8 cellular contexts compared by ENCODE assay signal in the genomic region with DNA sequence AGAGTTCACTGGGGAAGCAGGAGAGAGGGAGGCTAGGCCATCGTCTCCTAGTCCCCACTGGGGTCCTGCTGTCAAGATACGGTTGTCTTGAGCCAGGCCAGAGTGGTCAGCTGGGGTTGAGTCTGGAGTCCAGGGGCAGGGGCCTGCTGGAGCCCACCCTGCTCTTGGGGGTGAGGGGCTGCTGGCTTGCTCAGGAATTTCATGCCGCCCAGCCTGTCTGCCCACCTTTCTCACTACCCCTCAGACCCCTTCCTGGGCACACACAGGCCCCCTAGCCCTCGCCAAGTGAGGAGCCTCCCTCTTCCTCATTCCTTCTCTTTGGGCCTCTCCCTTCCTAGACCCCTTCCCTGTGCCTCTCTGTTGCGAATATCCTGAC. TPM values are rescaled to one million over a fixed set of nuclear protein-coding genes. Genes with fewer than 3 reads are reported as not detected.
DNase-seq lines count a peak whose midpoint lies in the region; ATAC-seq and TF ChIP-seq lines count a peak whose summit lies in the region.

No MANE protein-coding gene starts in this region.

- peaks cover 34 to 64% of the 10 kb centered on the region in 2 donors for H3K4me1 ChIP-seq in adrenal gland (replicated peaks in 1 of 2)
- peaks cover 0 to 71% (median 28%) of the 10 kb centered on the region in 4 donors for H3K4me1 ChIP-seq in right lobe of liver

- no peak for DNase-seq in activated naive CD4-positive, alpha-beta T cell treated with anti-CD3 and anti-CD28 coated beads, Interleukin-2, amount 50 U/mL, for 16 hours
- DNase-seq in adrenal gland (no peak), right lobe of liver (no peak), type B pancreatic cell (ENCODE audit: extremely low spot score, unreplicated experiment) (no peak), NCI-H2171 (lab: John Stamatoyannopoulos, UW) (no peak), T-helper 9 cell (no peak)

- TF ChIP-seq POLR2A in adrenal gland (IDR thresholded peaks at IDR 0.05) (no peak), right lobe of liver (IDR thresholded peaks at IDR 0.05) (no peak)

- peak overlapping the region; percentile 94 for H3K4me3 Mint-ChIP-seq in activated naive CD4-positive, alpha-beta T cell treated with anti-CD3 and anti-CD28 coated beads, Interleukin-2, amount 50 U/mL, for 24 hours
- H3K4me3 Mint-ChIP-seq in type B pancreatic cell = peak overlapping the region; percentile 94

- H3K36me3 ChIP-seq in adrenal gland (replicated peaks in 1 of 2) (no peaks in the 10 kb centered on the region), right lobe of liver (peaks cover 0 to 2% (median 0%) of the 10 kb centered on the region in 4 donors)

- H3K27me3 Mint-ChIP-seq in activated naive CD4-positive, alpha-beta T cell treated with anti-CD3 and anti-CD28 coated beads, Interleukin-2, amount 50 U/mL, for 24 hours = no peaks in the 10 kb centered on the region
- H3K27me3 Mint-ChIP-seq in type B pancreatic cell = peaks cover 3% of the 10 kb centered on the region

- no peak for ATAC-seq in right lobe of liver
- no peak for ATAC-seq in HG02642 (IDR thresholded peaks at IDR 0.05; ENCODE audit: poor library complexity, unreplicated experiment)

- H3K27me3 ChIP-seq in adrenal gland (no peaks in the 10 kb centered on the region), right lobe of liver (no peaks in the 10 kb centered on the region)

- H3K4me3 ChIP-seq in adrenal gland = peak overlapping the region in 1 of 4 donors; percentile 86
- H3K4me3 ChIP-seq in right lobe of liver = peak overlapping the region; percentile 66 to 95 (median 81)

- no peaks in the 10 kb centered on the region for H3K9me3 Mint-ChIP-seq in activated naive CD4-positive, alpha-beta T cell treated with anti-CD3 and anti-CD28 coated beads, Interleukin-2, amount 50 U/mL, for 24 hours
- no peaks in the 10 kb centered on the region for H3K9me3 Mint-ChIP-seq in type B pancreatic cell

- peaks cover 31% of the 10 kb centered on the region for H3K4me1 Mint-ChIP-seq in activated naive CD4-positive, alpha-beta T cell treated with anti-CD3 and anti-CD28 coated beads, Interleukin-2, amount 50 U/mL, for 24 hours
- peaks cover 19% of the 10 kb centered on the region for H3K4me1 Mint-ChIP-seq in type B pancreatic cell (ENCODE audit: unreplicated experiment)

- no peaks in the 10 kb centered on the region for H3K9me3 ChIP-seq in adrenal gland (replicated peaks in 1 of 3)
- H3K9me3 ChIP-seq in right lobe of liver = no peaks in the 10 kb centered on the region

- H3K27ac ChIP-seq in adrenal gland (peak overlapping the region in 3 of 5 donors; percentile 58 to 96 (median 78)), right lobe of liver (peak overlapping the region; percentile 67 to 95 (median 77))

- peaks cover 6% of the 10 kb centered on the region for H3K36me3 Mint-ChIP-seq in activated naive CD4-positive, alpha-beta T cell treated with anti-CD3 and anti-CD28 coated beads, Interleukin-2, amount 50 U/mL, for 24 hours
- H3K36me3 Mint-ChIP-seq in type B pancreatic cell = peaks cover 4% of the 10 kb centered on the region

- TF ChIP-seq CTCF in adrenal gland (IDR thresholded peaks at IDR 0.05) = no peak
- no peak for TF ChIP-seq CTCF in right lobe of liver (IDR thresholded peaks at IDR 0.05)
- no peak for TF ChIP-seq CTCF in type B pancreatic cell (conservative IDR thresholded peaks at IDR 0.05)

- intact Hi-C loops in adrenal gland (cut with DNase I) (no loop called here), right lobe of liver (cut with DNase I) (no loop called here)

- 66 to 75% (median 68%) methylated on average over 3 to 5 of the region's 5 CpGs for WGBS in adrenal gland, 4 donors
- 24% methylated on average over 3 of the region's 5 CpGs for WGBS in right lobe of liver (ENCODE audit: insufficient coverage, low coverage, low lambda C conversion rate, missing lambda C conversion rate)

- no peak overlapping the region for H3K27ac Mint-ChIP-seq in activated naive CD4-positive, alpha-beta T cell treated with anti-CD3 and anti-CD28 coated beads, Interleukin-2, amount 50 U/mL, for 24 hours
- peak overlapping the region; percentile 92 for H3K27ac Mint-ChIP-seq in type B pancreatic cell

RNA-seq across cellular contexts. Expression of a gene that starts 1.3 kb away (rescaled TPM):
- total RNA-seq in adrenal gland (100 to 1,000 TPM in 1 of 8 donors, 10 to 100 TPM in 7; 28.4 to 129 (median 60.5) TPM), right lobe of liver (10 to 100 TPM; 40.9 to 56.2 (median 46.2) TPM), type B pancreatic cell (ENCODE audit: low replicate concordance) (71.0 and 81.6 TPM in 2 replicates)
- 10 to 100 TPM; 21.0 to 47.8 (median 43.8) TPM for polyA plus RNA-seq in adrenal gland

RNA-seq across cellular contexts. Expression of a gene that starts 8.4 kb away (rescaled TPM):
- 1 to 10 TPM in 6 of 8 donors, not detected in 2; 1.0 to 4.1 (median 1.8) TPM for total RNA-seq in adrenal gland
- polyA plus RNA-seq in adrenal gland = 10 to 100 TPM in 1 of 3 donors, 1 to 10 TPM in 1, under 1 TPM in 1; 0.46 to 23.1 (median 6.7) TPM
- 10 to 100 TPM in 3 of 6 experiments, 1 to 10 TPM in 3; 3.8 to 14.6 (median 8.7) TPM for total RNA-seq in right lobe of liver
- 7.4 and 9.9 TPM in 2 replicates for total RNA-seq in type B pancreatic cell (ENCODE audit: low replicate concordance)

RNA-seq across cellular contexts. Expression of a gene that starts 21.1 kb away (rescaled TPM):
- total RNA-seq in adrenal gland (100 to 1,000 TPM in 5 of 8 donors, 10 to 100 TPM in 3; 43.5 to 145 (median 104) TPM), right lobe of liver (10 to 100 TPM; 28.5 to 58.2 (median 42.8) TPM), type B pancreatic cell (ENCODE audit: low replicate concordance) (76.2 and 131 TPM in 2 replicates)
- polyA plus RNA-seq in adrenal gland = 100 to 1,000 TPM in 2 of 3 donors, 1 to 10 TPM in 1; 9.2 to 359 (median 104) TPM

RNA-seq across cellular contexts. Expression of a gene that starts 39.6 kb away (rescaled TPM):
- total RNA-seq in adrenal gland (1 to 10 TPM in 2 of 8 donors, under 1 TPM in 4, not detected in 2; 0.06 to 2.7 (median 0.62) TPM), right lobe of liver (not detected), type B pancreatic cell (ENCODE audit: low replicate concordance) (2.7 and 6.3 TPM in 2 replicates)
- 1 to 10 TPM in 2 of 3 donors, not detected in 1; 1.4 to 5.2 TPM for polyA plus RNA-seq in adrenal gland

RNA-seq across cellular contexts. Expression of a gene that starts 48.4 kb away (rescaled TPM):
- total RNA-seq in adrenal gland (100 to 1,000 TPM in 1 of 8 donors, 10 to 100 TPM in 7; 33.9 to 116 (median 57.2) TPM), right lobe of liver (10 to 100 TPM; 13.1 to 51.0 (median 17.5) TPM), type B pancreatic cell (ENCODE audit: low replicate concordance) (44.9 and 56.8 TPM in 2 replicates)
- 10 to 100 TPM; 21.9 to 96.3 (median 69.1) TPM for polyA plus RNA-seq in adrenal gland
